30 cellular contexts compared by ENCODE assay signal in the genomic region with DNA sequence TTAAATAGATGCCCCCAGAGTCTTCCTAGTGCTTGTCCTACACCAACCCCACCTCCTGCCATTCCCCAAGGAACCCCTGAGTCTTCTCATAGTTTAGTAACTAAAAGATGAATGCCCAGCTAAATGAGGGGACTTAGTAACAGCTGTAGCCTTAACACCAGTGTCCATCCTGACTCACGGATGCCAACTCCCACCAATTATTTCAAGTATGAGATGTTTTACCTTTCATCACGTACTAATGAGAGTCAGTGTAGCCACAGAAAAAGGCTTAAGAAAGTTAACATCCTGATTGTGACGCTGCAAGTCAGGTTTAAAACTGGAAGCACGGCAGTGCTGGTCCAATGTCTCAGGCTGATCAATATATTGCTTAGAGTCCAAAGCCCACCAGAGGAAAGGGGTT.
A peak's percentile ranks its signal among the peaks of the same experiment; 100 is the strongest.
DNase-seq lines count a peak whose midpoint lies in the region; ATAC-seq and TF ChIP-seq lines count a peak whose summit lies in the region.
"Had no signal": no experiment of that assay in that cellular context is flagged by ENCODE, and none has a peak within 500 bp of the region (broad histone marks: within the 10 kb centered on the region; RNA-seq: fewer than 3 reads in every experiment).

No MANE protein-coding gene starts in this region.

- no TSS peak for BruUV-seq in HCT116 (replicated peaks; lab: Mats Ljungman, UMichigan)

- DNase-seq in HCT116 (ENCODE audit: low read depth, low spot score) (no peak), SJCRH30 (no peak), mesenchymal stem cell (no peak), trophoblast cell (peak; percentile 42 to 61), NCI-H345 treated with DMSO at 0.1 percent for 48 hours (lab: John Stamatoyannopoulos, UW; ENCODE audit: unreplicated experiment) (no peak), occipital lobe (lab: John Stamatoyannopoulos, UW) (no peak)
- DNase-seq: AML-193; CD8-positive, alpha-beta memory T cell; DMS 273 treated with DMSO at 0.1 percent for 48 hours; DMS79; EL; GM23248; HCEC 1CT; MV-4-11; NCI-H1105; NCI-H1436 treated with DMSO at 0.1 percent for 48 hours; NCI-H187 treated with DMSO at 0.1 percent for 48 hours; NCI-H2171 treated with DMSO at 0.1 percent for 48 hours; NCI-H345; NCI-H524; NCI-H748 treated with DMSO at 0.1 percent for 48 hours; NK-92 treated with Interleukin-12 subunit alpha and Interleukin-12 subunit beta, amount 100 ng/mL, for 24 hours; PC-9; T-cell had no signal

- H3K18ac ChIP-seq in mesenchymal stem cell (ENCODE audit: low read depth in 1 of 2, low read length in 2 of 2) (no peak overlapping the region), trophoblast cell (ENCODE audit: low read length) (no peak overlapping the region)

- H3K23ac ChIP-seq in mesenchymal stem cell (ENCODE audit: low read length in 2 of 2) = no peak overlapping the region
- H3K23ac ChIP-seq in trophoblast cell (ENCODE audit: low read length) = no peak overlapping the region

- H4K8ac ChIP-seq in mesenchymal stem cell (ENCODE audit: low read length) (no peak overlapping the region), trophoblast cell (ENCODE audit: low read depth, low read length) (no peak overlapping the region)

- H3K4me2 ChIP-seq in HCT116 (ENCODE audit: low read length) = no peak overlapping the region
- no peak overlapping the region for H3K4me2 ChIP-seq in mesenchymal stem cell (ENCODE audit: low read length, poor library complexity, severe bottlenecking)
- no peak overlapping the region for H3K4me2 ChIP-seq in trophoblast cell (ENCODE audit: low read length)
- H3K4me2 ChIP-seq: A549 had no signal

- TF ChIP-seq CTCF in HCT116 (IDR thresholded peaks at IDR 0.05 in 2 of 3, conservative IDR thresholded peaks at IDR 0.05 in 1 of 3; ENCODE audit: borderline replicate concordance in 1 of 3, insufficient read depth in 1 of 3, low read depth in 2 of 3, low read length in 2 of 3) = no peak

- TF ChIP-seq POLR2A in HCT116 (IDR thresholded peaks at IDR 0.05; ENCODE audit: borderline replicate concordance, extremely low read depth, insufficient read depth, insufficient read length) = no peak

- H4K91ac ChIP-seq in mesenchymal stem cell (ENCODE audit: low read length) (no peak overlapping the region), trophoblast cell (ENCODE audit: low read depth, low read length) (peak overlapping the region; percentile 28)

- H3K9ac ChIP-seq in HCT116 (ENCODE audit: low read length) (no peak overlapping the region), mesenchymal stem cell (ENCODE audit: low read length) (no peak overlapping the region), trophoblast cell (ENCODE audit: low read length) (no peak overlapping the region)
- H3K9ac ChIP-seq: GM23248 had no signal

- H3K9me2 ChIP-seq in HCT116 (ENCODE audit: insufficient read depth) = no peaks in the 10 kb centered on the region

- H3K79me2 ChIP-seq in HCT116 (ENCODE audit: insufficient read depth, low read length) (no peaks in the 10 kb centered on the region), trophoblast cell (ENCODE audit: control insufficient read depth, insufficient read depth, low read length, poor library complexity) (no peaks in the 10 kb centered on the region)

- H3K79me1 ChIP-seq in mesenchymal stem cell (replicated peaks; ENCODE audit: low read length, poor library complexity, severe bottlenecking) = no peaks in the 10 kb centered on the region
- H3K79me1 ChIP-seq in trophoblast cell (ENCODE audit: low read length) = peaks cover 4% of the 10 kb centered on the region

- 94% methylated on average over 4 of the region's 4 CpGs for WGBS in mesenchymal stem cell
- WGBS in trophoblast cell (ENCODE audit: extremely low coverage, insufficient coverage, insufficient read length) = no CpG with 5 or more reads among the region's 4 CpGs

- no peak overlapping the region for H4K12ac ChIP-seq in trophoblast cell (ENCODE audit: low read depth, low read length)

- RAD21 ChIA-PET in HCT116 (lab: Charles Lee; ENCODE audit: low non-redundant PET in 1 of 2, low total read pairs in 2 of 2, uncharacterized antibody in 2 of 2, unreplicated experiment in 2 of 2) = interaction anchor here in 1 of 2 experiments (2.6 kb wide), 1 partner anchor 48 kb away, joined by 15 read pairs; no protein-coding TSS in a partner anchor

- intact Hi-C loops in HCT116 (cut with micrococcal nuclease) = loop anchor here (10.0 kb wide), 2 partner anchors 140 to 620 kb away; no protein-coding TSS in a partner anchor

- CTCF ChIA-PET in HCT116 (lab: Charles Lee) = interaction anchor here (1.7 kb wide), 1 partner anchor 48 kb away, joined by 7 read pairs; no protein-coding TSS in a partner anchor

- H3K36me3 ChIP-seq in HCT116 (ENCODE audit: control insufficient read depth in 1 of 2, insufficient read depth in 2 of 2, low read length in 2 of 2) (no peaks in the 10 kb centered on the region), SJCRH30 (no peaks in the 10 kb centered on the region), mesenchymal stem cell (ENCODE audit: control insufficient read depth in 1 of 2, insufficient read depth in 2 of 2, low read depth in 1 of 2, low read length in 2 of 2) (no peaks in the 10 kb centered on the region), trophoblast cell (ENCODE audit: control insufficient read depth in 1 of 2, insufficient read depth in 2 of 2, low read length in 2 of 2) (no peaks in the 10 kb centered on the region)
- H3K36me3 ChIP-seq: SJSA1 had no signal

- H3K4ac ChIP-seq in mesenchymal stem cell (ENCODE audit: low read depth in 1 of 2, low read length in 2 of 2) (no peak overlapping the region), trophoblast cell (ENCODE audit: low read depth, low read length) (no peak overlapping the region)

- H2AK5ac ChIP-seq in mesenchymal stem cell (ENCODE audit: low read length, severe bottlenecking) (peak overlapping the region; percentile 91), trophoblast cell (ENCODE audit: low read length) (no peak overlapping the region)

- no peak overlapping the region for H2BK120ac ChIP-seq in mesenchymal stem cell (ENCODE audit: low read depth, low read length)
- peak overlapping the region; percentile 31 for H2BK120ac ChIP-seq in trophoblast cell (ENCODE audit: insufficient read depth, low read length, poor library complexity)

- H3K9me3 ChIP-seq in HCT116 (ENCODE audit: control insufficient read depth in 1 of 2, insufficient read depth in 1 of 2, low read depth in 1 of 2, low read length in 2 of 2) (no peaks in the 10 kb centered on the region), SJCRH30 (replicated peaks) (no peaks in the 10 kb centered on the region), mesenchymal stem cell (ENCODE audit: control insufficient read depth, low read length) (no peaks in the 10 kb centered on the region), trophoblast cell (ENCODE audit: insufficient read depth, low read depth, low read length) (no peaks in the 10 kb centered on the region)
- H3K9me3 ChIP-seq: A549, SJSA1 had no signal

- H3K4me3 ChIP-seq in HCT116 (replicated peaks in 1 of 2; ENCODE audit: low read depth in 1 of 2, low read length in 2 of 2) = no peak overlapping the region
- H3K4me3 ChIP-seq in SJCRH30 = no peak overlapping the region
- no peak overlapping the region for H3K4me3 ChIP-seq in mesenchymal stem cell (ENCODE audit: insufficient read depth in 1 of 2, low read depth in 1 of 2, low read length in 2 of 2)
- no peak overlapping the region for H3K4me3 ChIP-seq in trophoblast cell (ENCODE audit: low read depth, low read length)
- H3K4me3 ChIP-seq: A549, GM23248, PC-9, SJSA1 had no signal

- H3K14ac ChIP-seq in mesenchymal stem cell (ENCODE audit: low read length in 2 of 2) (no peak overlapping the region), trophoblast cell (ENCODE audit: low read length) (no peak overlapping the region)

- H3K4me1 ChIP-seq in HCT116 (ENCODE audit: control insufficient read depth in 1 of 2, insufficient read depth in 2 of 2, low read length in 2 of 2) = peaks cover 13 to 21% of the 10 kb centered on the region in 2 experiments
- H3K4me1 ChIP-seq in SJCRH30 = peaks cover 45% of the 10 kb centered on the region
- no peaks in the 10 kb centered on the region for H3K4me1 ChIP-seq in mesenchymal stem cell (ENCODE audit: control insufficient read depth, insufficient read depth, low read depth, low read length)
- peaks cover 6% of the 10 kb centered on the region in 2 experiments for H3K4me1 ChIP-seq in trophoblast cell (ENCODE audit: control insufficient read depth in 1 of 2, insufficient read depth in 2 of 2, low read length in 2 of 2)
- H3K4me1 ChIP-seq: A549 had no signal

- no peaks in the 10 kb centered on the region for H3K27me3 ChIP-seq in HCT116 (ENCODE audit: insufficient read depth, low read length)
- H3K27me3 ChIP-seq in SJCRH30 = no peaks in the 10 kb centered on the region
- H3K27me3 ChIP-seq in mesenchymal stem cell (ENCODE audit: control insufficient read depth in 1 of 2, insufficient read depth in 1 of 2, low read length in 2 of 2) = no peaks in the 10 kb centered on the region
- no peaks in the 10 kb centered on the region for H3K27me3 ChIP-seq in trophoblast cell (ENCODE audit: insufficient read depth, low read length)
- H3K27me3 ChIP-seq: SJSA1 had no signal

- TF ChIP-seq RAD21 in HCT116 (IDR thresholded peaks at IDR 0.05; ENCODE audit: low read depth) = no peak

- no peak overlapping the region for H2BK15ac ChIP-seq in mesenchymal stem cell (ENCODE audit: low read depth, poor library complexity, severe bottlenecking)

- POLR2A ChIA-PET in HCT116 (lab: Charles Lee) = no interaction called here

- peak overlapping the region; percentile 42 for H2AFZ ChIP-seq in HCT116 (ENCODE audit: low read depth, low read length, poor library complexity, severe bottlenecking)
- H2AFZ ChIP-seq in mesenchymal stem cell (ENCODE audit: low read depth, low read length) = no peak overlapping the region
- no peak overlapping the region for H2AFZ ChIP-seq in trophoblast cell (ENCODE audit: insufficient read depth, low read length, poor library complexity)
- H2AFZ ChIP-seq: GM23248, PC-9 had no signal

- H2BK12ac ChIP-seq in mesenchymal stem cell (ENCODE audit: low read length in 2 of 2) = no peak overlapping the region
- no peak overlapping the region for H2BK12ac ChIP-seq in trophoblast cell (ENCODE audit: low read length)

- ATAC-seq in HCT116 (no peak), GM21576 (IDR thresholded peaks at IDR 0.05; ENCODE audit: unreplicated experiment) (no peak), GM21529 (IDR thresholded peaks at IDR 0.05; ENCODE audit: unreplicated experiment) (no peak)
- ATAC-seq: A549, Right ventricle myocardium inferior, T-cell had no signal

- H2BK5ac ChIP-seq in mesenchymal stem cell (ENCODE audit: low read depth, low read length, poor library complexity, severe bottlenecking) = no peak overlapping the region
- H2BK5ac ChIP-seq in trophoblast cell (ENCODE audit: low read depth, low read length, poor library complexity) = no peak overlapping the region

- H3K27ac ChIP-seq in HCT116 (ENCODE audit: low read depth, low read length) (no peak overlapping the region), SJCRH30 (peak overlapping the region; percentile 3; the same call in 1 of the 2 replicates), mesenchymal stem cell (ENCODE audit: low read length, poor library complexity, severe bottlenecking) (no peak overlapping the region), trophoblast cell (ENCODE audit: low read depth, low read length) (no peak overlapping the region)
- H3K27ac ChIP-seq: A549, GM23248, HL-60, SJSA1 had no signal

- H4K20me1 ChIP-seq in HCT116 (ENCODE audit: insufficient read depth) = no peaks in the 10 kb centered on the region

TF ChIP-seq in HCT116, 20 proteins besides CTCF, POLR2A, EP300 and RAD21 (continues in another document):
- no peak for TF ChIP-seq EZH2phosphoT487 (IDR thresholded peaks at IDR 0.05; ENCODE audit: borderline replicate concordance)

Comparison
In these comparisons a context has a peak if more than half of its experiments do, and no peak if none do; other contexts are left out.
1. DNase-seq: peak in trophoblast cell (2 of 2); none in HCT116 (single experiment), SJCRH30 (0 of 2), mesenchymal stem cell (single experiment), NCI-H345 treated with DMSO at 0.1 percent for 48 hours (single experiment) and occipital lobe (single experiment).